In the genomic region with DNA sequence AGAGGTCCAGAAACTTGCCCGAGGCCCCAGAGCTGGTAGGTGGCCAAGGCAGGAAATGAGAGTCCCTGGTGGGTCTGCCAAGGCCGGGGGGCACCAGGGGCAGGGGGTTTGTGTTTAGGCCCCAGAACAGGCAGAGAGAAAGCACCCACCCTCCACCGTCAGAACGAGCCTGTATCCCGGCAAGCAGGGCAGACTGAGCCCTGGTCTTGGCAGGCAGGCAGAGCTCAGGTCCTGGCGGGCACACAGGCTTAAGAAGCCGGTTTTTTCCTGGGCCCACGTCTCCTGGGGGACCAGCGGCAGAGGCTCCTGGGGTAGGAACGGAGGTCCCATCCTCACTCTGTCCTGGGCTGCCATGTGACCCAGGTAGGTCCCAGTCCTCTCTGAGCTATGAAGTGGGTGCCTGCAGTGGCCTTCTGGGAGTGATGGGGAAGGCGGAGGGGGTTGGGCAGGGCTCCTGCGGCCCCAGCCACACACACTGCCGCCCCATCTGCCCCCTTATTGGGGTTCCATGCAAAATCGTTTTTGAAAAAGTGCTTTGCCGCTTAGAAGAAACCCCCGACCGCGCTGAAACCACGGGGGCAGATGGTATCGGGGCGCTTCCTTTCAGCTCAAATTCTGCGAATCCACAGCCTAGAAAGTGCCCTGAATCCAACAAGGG, we compare ENCODE assay signal across 8 cellular contexts. TPM values are rescaled to one million over a fixed set of nuclear protein-coding genes. Genes with fewer than 3 reads are reported as not detected.
A peak's percentile ranks its signal among the peaks of the same experiment; 100 is the strongest.
DNase-seq lines count a peak whose midpoint lies in the region; ATAC-seq and TF ChIP-seq lines count a peak whose summit lies in the region.

No MANE protein-coding gene starts in this region.

- intact Hi-C loops in left ventricle myocardium inferior (cut with micrococcal nuclease): no loop called here

- ATAC-seq in HG02678 (IDR thresholded peaks at IDR 0.05; ENCODE audit: unreplicated experiment) (peak; percentile 22), GM21423 (IDR thresholded peaks at IDR 0.05; ENCODE audit: unreplicated experiment) (no peak), HG03175 (IDR thresholded peaks at IDR 0.05; ENCODE audit: unreplicated experiment) (no peak), HG02642 (IDR thresholded peaks at IDR 0.05; ENCODE audit: poor library complexity, unreplicated experiment) (no peak)

- peak; percentile 64 for DNase-seq in activated CD8-positive, alpha-beta memory T cell treated with anti-CD3 and anti-CD28 coated beads, Interleukin-2, amount 50 U/mL, for 4 hours
- no peak for DNase-seq in left ventricle myocardium inferior
- DNase-seq in stimulated activated naive CD4-positive, alpha-beta T cell treated with Interleukin-2 at 50 U/mL for 16 hours (lab: John Stamatoyannopoulos, UW): peak; percentile 69
- no peak for DNase-seq in HT-29 (ENCODE audit: low spot score)

- H3K27me3 ChIP-seq in left ventricle myocardium inferior (ENCODE audit: low read depth): no peaks in the 10 kb centered on the region

- no peaks in the 10 kb centered on the region for H3K9me3 ChIP-seq in left ventricle myocardium inferior (replicated peaks)

- H3K27ac ChIP-seq in left ventricle myocardium inferior (replicated peaks): peak overlapping the region; percentile 97

- peak overlapping the region; percentile 35 for H3K4me3 ChIP-seq in left ventricle myocardium inferior

- H3K36me3 ChIP-seq in left ventricle myocardium inferior: no peaks in the 10 kb centered on the region

- no peak for TF ChIP-seq CTCF in left ventricle myocardium inferior (IDR thresholded peaks at IDR 0.05; ENCODE audit: borderline replicate concordance)

- H3K4me1 ChIP-seq in left ventricle myocardium inferior: peaks cover 100% of the 10 kb centered on the region

RNA-seq across cellular contexts. Expression of a gene that starts 24.2 kb away (rescaled TPM):
- 50.5 TPM for total RNA-seq in left ventricle myocardium inferior
- 1.7 and 2.4 TPM in 2 replicates for total RNA-seq in HT-29 (2014; rRNA removed; shearing (Covaris generic))

Comparison
In these comparisons a context has a peak if more than half of its experiments do, and no peak if none do; other contexts are left out.
1. DNase-seq: peak in activated CD8-positive, alpha-beta memory T cell treated with anti-CD3 and anti-CD28 coated beads, Interleukin-2, amount 50 U/mL, for 4 hours (single experiment) and stimulated activated naive CD4-positive, alpha-beta T cell treated with Interleukin-2 at 50 U/mL for 16 hours (single experiment); none in left ventricle myocardium inferior (single experiment) and HT-29 (single experiment).
2. RNA of a gene that starts 24.2 kb away (total RNA-seq): 50.5 TPM in left ventricle myocardium inferior (single experiment); 1.7 to 2.4 TPM in HT-29; every median in the first group is over 10 times any median in the second.